Comparison of ENCODE assay signal across 23 cellular contexts in the genomic region with DNA sequence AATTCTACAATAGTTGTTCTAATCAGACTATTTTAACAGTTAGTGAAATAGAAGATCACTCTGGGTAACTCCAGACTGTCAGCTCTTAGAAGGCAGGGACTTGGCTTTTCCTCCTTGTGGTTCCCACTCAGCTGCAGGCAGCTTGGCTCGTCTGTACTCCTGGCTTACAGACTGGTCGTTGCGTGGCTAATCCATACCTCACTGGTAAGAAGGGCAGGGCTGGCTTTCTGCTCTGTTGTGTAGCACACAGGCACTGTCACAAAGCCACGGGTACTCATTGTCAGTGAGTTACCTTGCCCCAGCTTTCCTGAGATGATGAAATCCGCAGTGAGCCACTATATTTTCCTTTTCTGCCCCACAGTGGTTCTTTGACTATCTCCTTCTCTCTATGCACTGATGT. TPM values are rescaled to one million over a fixed set of nuclear protein-coding genes. Genes with fewer than 3 reads are reported as not detected.
"Had no signal": no experiment of that assay in that cellular context is flagged by ENCODE, and none has a peak within 500 bp of the region (broad histone marks: within the 10 kb centered on the region; RNA-seq: fewer than 3 reads in every experiment).

No MANE protein-coding gene starts in this region.

- H3K4me1 ChIP-seq: SJSA1 had no signal

- ATAC-seq: HepG2 had no signal

- H3K4me3 ChIP-seq: MG63, SJSA1, SK-N-MC had no signal

- H3K9me3 ChIP-seq: MG63, SJSA1 had no signal

- DNase-seq: IMR-90, Karpas-422, KG1, MG63, NCI-H1092, NCI-H1105 treated with DMSO at 0.1 percent for 48 hours, NCI-H1417 treated with DMSO at 0.1 percent for 48 hours, NCI-H146, NCI-H1694 treated with DMSO at 0.1 percent for 48 hours, NCI-H1930, NCI-H2081, NCI-H2107, NCI-H2227 treated with DMSO at 0.1 percent for 48 hours, NCI-H524, NCI-H526 treated with DMSO at 0.1 percent for 48 hours, NCI-H748 treated with DMSO at 0.1 percent for 48 hours, Right ventricle myocardium superior, RPMI8226, SIG-M5 had no signal

- H3K27ac ChIP-seq: SJSA1, SK-N-MC had no signal

- H3K36me3 ChIP-seq: MG63, SJSA1 had no signal

RNA-seq across cellular contexts. Expression of a gene that starts 1.8 kb away (rescaled TPM):
- total RNA-seq: NCI-H460 had no signal
